10 cellular contexts compared by ENCODE assay signal in the genomic region with DNA sequence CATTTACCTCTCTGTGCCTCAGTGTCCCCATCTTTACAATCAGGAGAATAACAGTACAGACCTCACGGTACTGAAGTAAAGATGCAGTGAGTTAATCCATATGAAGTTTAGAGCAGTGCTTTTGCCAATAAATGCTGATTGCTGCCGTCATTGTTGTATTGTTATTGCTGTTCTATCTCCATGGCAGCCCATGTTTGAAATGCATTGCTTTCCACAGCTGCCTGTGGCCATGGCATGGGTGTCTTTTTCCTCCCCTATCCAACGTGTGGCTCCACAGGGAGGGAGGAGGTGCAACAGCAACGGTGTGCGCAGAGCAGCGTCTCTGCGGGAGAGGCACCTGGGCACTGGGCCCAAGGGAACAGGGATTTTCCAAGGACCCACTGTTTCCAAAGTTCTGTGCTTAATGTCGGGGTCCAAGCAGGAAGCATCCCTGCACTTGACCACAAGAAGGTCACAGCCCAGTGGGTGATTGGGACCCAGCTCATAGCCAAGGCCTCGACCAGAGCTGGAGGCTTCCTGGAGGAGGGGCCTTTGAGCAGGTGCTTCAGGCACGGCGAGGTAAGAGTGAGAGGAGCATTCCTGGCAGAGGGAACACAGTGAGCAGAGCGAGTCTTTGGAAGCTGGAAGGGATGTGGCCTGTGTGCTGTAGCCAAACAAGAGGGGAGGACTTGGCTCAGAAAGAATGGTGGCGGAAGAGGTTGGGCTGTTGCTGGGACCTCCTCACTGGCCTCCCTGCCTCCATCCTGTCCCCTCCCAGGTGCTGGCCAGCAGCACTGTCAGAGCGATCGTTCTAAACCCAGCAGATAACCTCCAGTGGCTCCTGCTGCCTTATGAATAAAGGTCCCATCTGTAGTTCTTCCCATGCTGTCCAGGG. TPM values are rescaled to one million over a fixed set of nuclear protein-coding genes. Genes with fewer than 3 reads are reported as not detected.
DNase-seq lines count a peak whose midpoint lies in the region; ATAC-seq and TF ChIP-seq lines count a peak whose summit lies in the region.
"Had no signal": no experiment of that assay in that cellular context is flagged by ENCODE, and none has a peak within 500 bp of the region (broad histone marks: within the 10 kb centered on the region; RNA-seq: fewer than 3 reads in every experiment).

No MANE protein-coding gene starts in this region.

- in situ Hi-C loops in mammary epithelial cell (cut with MboI; ENCODE audit: low sequenced_read_pairs in 2 of 2): loop anchor here in 1 of 2 donors (25.0 kb wide), 2 partner anchors 127 to 352 kb away; partner anchors contain the start of genes ATPAF2 and GID4

- peaks cover 88% of the 10 kb centered on the region for H3K79me2 ChIP-seq in mammary epithelial cell (ENCODE audit: insufficient read depth, low read length)

- DNase-seq in left ventricle myocardium inferior (no peak), cardiac septum (ENCODE audit: low spot score) (no peak), mammary epithelial cell (peak; percentile 32), memory B cell (ENCODE audit: low spot score in 2 of 2) (no peak), vagina (ENCODE audit: extremely low spot score in 2 of 2) (no peak), T-cell (no peak), ureter (ENCODE audit: low spot score) (no peak)
- DNase-seq: naive B cell, NCI-H774 had no signal

- H3K9ac ChIP-seq in mammary epithelial cell (ENCODE audit: insufficient read depth, low read length): peak overlapping the region; percentile 62

- BruUV-seq in mammary epithelial cell (replicated peaks; lab: Mats Ljungman, UMichigan): no TSS peak

- peaks cover 62% of the 10 kb centered on the region for H3K4me1 ChIP-seq in left ventricle myocardium inferior
- peaks cover 46% of the 10 kb centered on the region for H3K4me1 ChIP-seq in mammary epithelial cell (ENCODE audit: insufficient read depth, low read length)
- H3K4me1 ChIP-seq in vagina: peaks cover 65% of the 10 kb centered on the region

- H3K9me3 Mint-ChIP-seq in memory B cell (no peaks in the 10 kb centered on the region), T-cell (no peaks in the 10 kb centered on the region)
- H3K9me3 Mint-ChIP-seq: naive B cell had no signal

- H3K27ac Mint-ChIP-seq in memory B cell (peak overlapping the region; percentile 50), T-cell (peak overlapping the region in 1 of 2 donors; percentile 55)

- CTCF ChIA-PET in mammary epithelial cell (lab: Charles Lee; ENCODE audit: low non-redundant PET): no interaction called here
- CTCF ChIA-PET in T-cell (lab: Charles Lee): no interaction called here

- POLR2A ChIA-PET in T-cell (lab: Charles Lee): no interaction called here

- H3K4me3 Mint-ChIP-seq in memory B cell: no peak overlapping the region
- H3K4me3 Mint-ChIP-seq in T-cell: no peak overlapping the region

- intact Hi-C loops in left ventricle myocardium inferior (cut with micrococcal nuclease) (no loop called here), cardiac septum (cut with DNase I) (loop anchor here (5.0 to 10.0 kb wide), 3 partner anchors 100 to 352 kb away; partner anchors contain the start of genes ATPAF2 and GID4), mammary epithelial cell (cut with micrococcal nuclease) (loop anchor here (2.0 to 5.0 kb wide), 2 partner anchors 56 to 67 kb away; no protein-coding TSS in a partner anchor), vagina (cut with DNase I) (loop anchor here (5.0 kb wide), 3 partner anchors 172 to 352 kb away; partner anchors contain the start of genes ATPAF2 and GID4)

- H4K20me1 ChIP-seq in mammary epithelial cell (ENCODE audit: insufficient read depth, low read length): no peaks in the 10 kb centered on the region

- peak overlapping the region; percentile 92 for H3K27ac ChIP-seq in left ventricle myocardium inferior (replicated peaks)
- peak overlapping the region; percentile 85 for H3K27ac ChIP-seq in mammary epithelial cell (ENCODE audit: insufficient read depth, low read depth, low read length)
- H3K27ac ChIP-seq in vagina: peak overlapping the region; percentile 86

- H3K27me3 ChIP-seq in left ventricle myocardium inferior (ENCODE audit: low read depth) (no peaks in the 10 kb centered on the region), mammary epithelial cell (ENCODE audit: insufficient read depth, low read length) (no peaks in the 10 kb centered on the region), vagina (no peaks in the 10 kb centered on the region)

- H3K4me2 ChIP-seq in mammary epithelial cell (ENCODE audit: insufficient read depth, low read depth, low read length): peak overlapping the region; percentile 94

- no peaks in the 10 kb centered on the region for H3K9me3 ChIP-seq in left ventricle myocardium inferior (replicated peaks)
- H3K9me3 ChIP-seq in mammary epithelial cell (replicated peaks; ENCODE audit: insufficient read depth, low read length): no peaks in the 10 kb centered on the region
- no peaks in the 10 kb centered on the region for H3K9me3 ChIP-seq in vagina

- dilution Hi-C loops in mammary epithelial cell (cut with HindIII; ENCODE audit: low sequenced_read_pairs): no loop called here

- H3K36me3 ChIP-seq in left ventricle myocardium inferior (no peaks in the 10 kb centered on the region), mammary epithelial cell (ENCODE audit: insufficient read depth, low read length) (no peaks in the 10 kb centered on the region), vagina (no peaks in the 10 kb centered on the region)

- H3K4me1 Mint-ChIP-seq in memory B cell (peaks cover 24% of the 10 kb centered on the region), T-cell (peaks cover 33 to 47% (median 35%) of the 10 kb centered on the region in 3 donors)

- no peak for TF ChIP-seq CTCF in left ventricle myocardium inferior (IDR thresholded peaks at IDR 0.05; ENCODE audit: borderline replicate concordance)
- no peak for TF ChIP-seq CTCF in mammary epithelial cell (conservative IDR thresholded peaks at IDR 0.05 in 1 of 2, IDR thresholded peaks at IDR 0.05 in 1 of 2; ENCODE audit: extremely low read depth in 1 of 2, insufficient read depth in 1 of 2, low read depth in 1 of 2, low read length in 2 of 2)
- TF ChIP-seq CTCF in vagina (IDR thresholded peaks at IDR 0.05): no peak

- WGBS in mammary epithelial cell (ENCODE audit: low coverage, missing lambda C conversion rate): 24% methylated on average over 9 of the region's 15 CpGs

- TF ChIP-seq POLR2A in vagina (IDR thresholded peaks at IDR 0.05): no peak

- H3K4me3 ChIP-seq in left ventricle myocardium inferior: peak overlapping the region; percentile 13
- no peak overlapping the region for H3K4me3 ChIP-seq in mammary epithelial cell (replicated peaks in 1 of 3; ENCODE audit: insufficient read depth in 1 of 3, low read depth in 2 of 3, low read length in 3 of 3)
- peak overlapping the region in 1 of 2 donors; percentile 6 for H3K4me3 ChIP-seq in vagina

- ATAC-seq in memory B cell (ENCODE audit: low read depth) (no peak), T-cell (replicated peaks in 1 of 4) (no peak), GM19023 (IDR thresholded peaks at IDR 0.05; ENCODE audit: unreplicated experiment) (no peak)

- H3K36me3 Mint-ChIP-seq in memory B cell: no peaks in the 10 kb centered on the region
- no peaks in the 10 kb centered on the region for H3K36me3 Mint-ChIP-seq in T-cell
- H3K36me3 Mint-ChIP-seq: naive B cell had no signal

- H2AFZ ChIP-seq in mammary epithelial cell (ENCODE audit: low read depth, low read length): peak overlapping the region; percentile 12

- peaks cover 2% of the 10 kb centered on the region for H3K27me3 Mint-ChIP-seq in memory B cell
- no peaks in the 10 kb centered on the region for H3K27me3 Mint-ChIP-seq in T-cell
- H3K27me3 Mint-ChIP-seq: naive B cell had no signal

RNA-seq across cellular contexts. Expression of gene RAI1, which starts 3.9 kb away (rescaled TPM):
- 22.5 TPM for total RNA-seq in left ventricle myocardium inferior
- 28.8 TPM for total RNA-seq in cardiac septum
- 10 to 100 TPM; 23.8 to 41.9 TPM for total RNA-seq in mammary epithelial cell
- 4.9 TPM for polyA plus RNA-seq in mammary epithelial cell
- polyA minus RNA-seq in mammary epithelial cell: 8.5 TPM
- total RNA-seq in vagina: 29.2 TPM
- total RNA-seq in T-cell: 10 to 100 TPM; 20.1 to 31.2 (median 24.5) TPM
- 117 TPM for total RNA-seq in ureter
